1 cellular context compared by ENCODE assay signal in the genomic region with DNA sequence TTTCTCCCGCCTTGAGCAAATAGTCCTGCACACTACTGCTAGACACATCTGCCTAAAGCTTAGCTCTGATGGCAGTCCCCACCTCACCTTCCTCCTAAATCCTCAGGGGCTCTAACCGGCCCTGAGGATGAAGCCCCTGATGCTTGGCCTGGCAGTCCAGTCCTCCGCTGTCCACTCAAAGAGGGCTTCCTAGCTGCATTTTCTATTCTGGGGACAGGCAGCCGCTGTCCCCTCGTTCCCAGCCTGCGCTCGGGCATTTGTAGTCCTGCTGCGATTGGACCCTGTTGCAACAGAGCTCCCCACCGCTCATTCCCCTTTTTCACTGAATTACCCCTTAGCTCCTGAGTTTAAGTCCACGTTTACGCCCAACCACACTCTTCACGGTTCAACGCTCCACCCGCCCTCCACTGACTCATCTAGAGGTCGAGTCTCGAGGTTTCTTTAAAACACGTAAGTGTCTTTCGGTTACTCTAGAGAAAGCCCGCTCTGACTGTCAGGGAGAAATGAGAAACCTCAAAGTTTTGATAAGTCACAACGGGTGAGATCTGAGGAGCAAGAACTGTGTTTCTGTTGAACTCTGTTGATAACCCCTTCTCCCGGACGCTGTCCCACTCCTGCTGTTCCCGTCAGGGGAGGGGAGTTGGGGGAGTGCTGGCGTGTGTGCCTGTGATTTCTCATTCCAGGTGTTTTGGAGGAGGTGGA.
A peak's percentile ranks its signal among the peaks of the same experiment; 100 is the strongest.
TF ChIP-seq lines count a peak whose summit lies in the region.

No MANE protein-coding gene starts in this region.

TF ChIP-seq in GM12878, 131 proteins besides CTCF, POLR2A, EP300 and RAD21 (continued from another document and continues in another):
- TF ChIP-seq PRDM15 (CRISPR knock-in tag; IDR thresholded peaks at IDR 0.05) (peak; percentile 79; the same call in 1 of the 2 replicates), NKRF (conservative IDR thresholded peaks at IDR 0.05) (no peak), CBX3 (IDR thresholded peaks at IDR 0.05; ENCODE audit: borderline replicate concordance, low read depth) (no peak), SMAD5 (IDR thresholded peaks at IDR 0.05; ENCODE audit: low read depth) (peak; percentile 79), ZNF592 (IDR thresholded peaks at IDR 0.05) (no peak), RUNX3 (IDR thresholded peaks at IDR 0.05; ENCODE audit: low read length) (peak; percentile 94), FOXM1 (IDR thresholded peaks at IDR 0.05; ENCODE audit: low read depth, low read length) (peak; percentile 99), MEF2A (IDR thresholded peaks at IDR 0.05; ENCODE audit: insufficient read depth, low read depth, low read length) (peak; percentile 82), MTA3 (IDR thresholded peaks at IDR 0.05; ENCODE audit: borderline replicate concordance, low read length) (0 out of 2 replicates have a peak, but pooled peaks have one; percentile 76), ZNF384 (IDR thresholded peaks at IDR 0.05; ENCODE audit: borderline replicate concordance, low read depth, low read length) (no peak), BCL3 (IDR thresholded peaks at IDR 0.05; ENCODE audit: borderline replicate concordance, insufficient read depth, low read depth, low read length, poor library complexity, severe bottlenecking) (peak; percentile 76), BMI1 (IDR thresholded peaks at IDR 0.05; ENCODE audit: borderline replicate concordance) (peak; percentile 64), HDAC2 (IDR thresholded peaks at IDR 0.05) (no peak), RFX5 (IDR thresholded peaks at IDR 0.05; ENCODE audit: low read depth, low read length) (no peak), CEBPB (IDR thresholded peaks at IDR 0.05; ENCODE audit: borderline replicate concordance in 1 of 2, low read depth in 2 of 2, low read length in 2 of 2) (no peak), PAX8 (IDR thresholded peaks at IDR 0.05) (no peak), RB1 (IDR thresholded peaks at IDR 0.05; ENCODE audit: borderline replicate concordance) (no peak), CBX5 (IDR thresholded peaks at IDR 0.05; ENCODE audit: low read depth) (no peak; the same call in 1 of the 2 replicates), SPI1 (IDR thresholded peaks at IDR 0.05; ENCODE audit: borderline replicate concordance, insufficient read depth, low read depth, low read length) (peak; percentile 69), LARP7 (IDR thresholded peaks at IDR 0.05) (no peak), POLR2AphosphoS2 (IDR thresholded peaks at IDR 0.05; ENCODE audit: low read depth, low read length) (peak; percentile 96), ETV6 (conservative IDR thresholded peaks at IDR 0.05 in 1 of 2, IDR thresholded peaks at IDR 0.05 in 1 of 2; ENCODE audit: borderline replicate concordance in 1 of 2, low read depth in 1 of 2) (peak in 1 of 2 experiments; percentile 59; a peak in 1 of 4 replicates), RAD51 (IDR thresholded peaks at IDR 0.05) (0 out of 2 replicates have a peak, but pooled peaks have one; percentile 13), STAT3 (IDR thresholded peaks at IDR 0.05; ENCODE audit: low read depth, low read length) (no peak), JUND (IDR thresholded peaks at IDR 0.05; ENCODE audit: low read depth, low read length) (peak; percentile 66; the same call in 1 of the 2 replicates), POLR2AphosphoS5 (IDR thresholded peaks at IDR 0.05; ENCODE audit: low read length) (peak; percentile 92)
- TF ChIP-seq, protein P1, sequence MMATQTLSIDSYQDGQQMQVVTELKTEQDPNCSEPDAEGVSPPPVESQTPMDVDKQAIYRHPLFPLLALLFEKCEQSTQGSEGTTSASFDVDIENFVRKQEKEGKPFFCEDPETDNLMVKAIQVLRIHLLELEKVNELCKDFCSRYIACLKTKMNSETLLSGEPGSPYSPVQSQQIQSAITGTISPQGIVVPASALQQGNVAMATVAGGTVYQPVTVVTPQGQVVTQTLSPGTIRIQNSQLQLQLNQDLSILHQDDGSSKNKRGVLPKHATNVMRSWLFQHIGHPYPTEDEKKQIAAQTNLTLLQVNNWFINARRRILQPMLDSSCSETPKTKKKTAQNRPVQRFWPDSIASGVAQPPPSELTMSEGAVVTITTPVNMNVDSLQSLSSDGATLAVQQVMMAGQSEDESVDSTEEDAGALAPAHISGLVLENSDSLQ (IDR thresholded peaks at IDR 0.05), result peak; percentile 78
- TF ChIP-seq, protein P2, sequence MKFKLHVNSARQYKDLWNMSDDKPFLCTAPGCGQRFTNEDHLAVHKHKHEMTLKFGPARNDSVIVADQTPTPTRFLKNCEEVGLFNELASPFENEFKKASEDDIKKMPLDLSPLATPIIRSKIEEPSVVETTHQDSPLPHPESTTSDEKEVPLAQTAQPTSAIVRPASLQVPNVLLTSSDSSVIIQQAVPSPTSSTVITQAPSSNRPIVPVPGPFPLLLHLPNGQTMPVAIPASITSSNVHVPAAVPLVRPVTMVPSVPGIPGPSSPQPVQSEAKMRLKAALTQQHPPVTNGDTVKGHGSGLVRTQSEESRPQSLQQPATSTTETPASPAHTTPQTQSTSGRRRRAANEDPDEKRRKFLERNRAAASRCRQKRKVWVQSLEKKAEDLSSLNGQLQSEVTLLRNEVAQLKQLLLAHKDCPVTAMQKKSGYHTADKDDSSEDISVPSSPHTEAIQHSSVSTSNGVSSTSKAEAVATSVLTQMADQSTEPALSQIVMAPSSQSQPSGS (IDR thresholded peaks at IDR 0.05; ENCODE audit: low read length), result peak; percentile 98
- TF ChIP-seq, protein P3, sequence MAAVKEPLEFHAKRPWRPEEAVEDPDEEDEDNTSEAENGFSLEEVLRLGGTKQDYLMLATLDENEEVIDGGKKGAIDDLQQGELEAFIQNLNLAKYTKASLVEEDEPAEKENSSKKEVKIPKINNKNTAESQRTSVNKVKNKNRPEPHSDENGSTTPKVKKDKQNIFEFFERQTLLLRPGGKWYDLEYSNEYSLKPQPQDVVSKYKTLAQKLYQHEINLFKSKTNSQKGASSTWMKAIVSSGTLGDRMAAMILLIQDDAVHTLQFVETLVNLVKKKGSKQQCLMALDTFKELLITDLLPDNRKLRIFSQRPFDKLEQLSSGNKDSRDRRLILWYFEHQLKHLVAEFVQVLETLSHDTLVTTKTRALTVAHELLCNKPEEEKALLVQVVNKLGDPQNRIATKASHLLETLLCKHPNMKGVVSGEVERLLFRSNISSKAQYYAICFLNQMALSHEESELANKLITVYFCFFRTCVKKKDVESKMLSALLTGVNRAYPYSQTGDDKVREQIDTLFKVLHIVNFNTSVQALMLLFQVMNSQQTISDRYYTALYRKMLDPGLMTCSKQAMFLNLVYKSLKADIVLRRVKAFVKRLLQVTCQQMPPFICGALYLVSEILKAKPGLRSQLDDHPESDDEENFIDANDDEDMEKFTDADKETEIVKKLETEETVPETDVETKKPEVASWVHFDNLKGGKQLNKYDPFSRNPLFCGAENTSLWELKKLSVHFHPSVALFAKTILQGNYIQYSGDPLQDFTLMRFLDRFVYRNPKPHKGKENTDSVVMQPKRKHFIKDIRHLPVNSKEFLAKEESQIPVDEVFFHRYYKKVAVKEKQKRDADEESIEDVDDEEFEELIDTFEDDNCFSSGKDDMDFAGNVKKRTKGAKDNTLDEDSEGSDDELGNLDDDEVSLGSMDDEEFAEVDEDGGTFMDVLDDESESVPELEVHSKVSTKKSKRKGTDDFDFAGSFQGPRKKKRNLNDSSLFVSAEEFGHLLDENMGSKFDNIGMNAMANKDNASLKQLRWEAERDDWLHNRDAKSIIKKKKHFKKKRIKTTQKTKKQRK (IDR thresholded peaks at IDR 0.05; ENCODE audit: low read depth, low read length), result no peak
- TF ChIP-seq, protein P4, sequence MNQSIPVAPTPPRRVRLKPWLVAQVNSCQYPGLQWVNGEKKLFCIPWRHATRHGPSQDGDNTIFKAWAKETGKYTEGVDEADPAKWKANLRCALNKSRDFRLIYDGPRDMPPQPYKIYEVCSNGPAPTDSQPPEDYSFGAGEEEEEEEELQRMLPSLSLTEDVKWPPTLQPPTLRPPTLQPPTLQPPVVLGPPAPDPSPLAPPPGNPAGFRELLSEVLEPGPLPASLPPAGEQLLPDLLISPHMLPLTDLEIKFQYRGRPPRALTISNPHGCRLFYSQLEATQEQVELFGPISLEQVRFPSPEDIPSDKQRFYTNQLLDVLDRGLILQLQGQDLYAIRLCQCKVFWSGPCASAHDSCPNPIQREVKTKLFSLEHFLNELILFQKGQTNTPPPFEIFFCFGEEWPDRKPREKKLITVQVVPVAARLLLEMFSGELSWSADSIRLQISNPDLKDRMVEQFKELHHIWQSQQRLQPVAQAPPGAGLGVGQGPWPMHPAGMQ (IDR thresholded peaks at IDR 0.05; ENCODE audit: borderline replicate concordance), result no peak
